In genomic region chr20:58989196-58989595, GRCh38 we compare ENCODE assay signal across 19 cellular contexts. TPM values are rescaled to one million over a fixed set of nuclear protein-coding genes. Genes with fewer than 3 reads are reported as not detected.
"Had no signal": no experiment of that assay in that cellular context is flagged by ENCODE, and none has a peak within 500 bp of the region (broad histone marks: within the 10 kb centered on the region; RNA-seq: fewer than 3 reads in every experiment).

No MANE protein-coding gene starts in this region.

- H3K27ac ChIP-seq: brain microvascular endothelial cell, parathyroid adenoma, right atrium auricular region had no signal

- H3K27ac Mint-ChIP-seq: activated CD4-positive, alpha-beta T cell treated with anti-CD3 and anti-CD28 coated beads, Interleukin-2, amount 10 ng/mL, durations not matched to agents 7 days and 5 days; stimulated activated naive CD8-positive, alpha-beta T cell treated with anti-CD3 and anti-CD28 coated beads, Interleukin-15, Interleukin-2, amounts not matched to agents 100 ng/mL and 50 ng/mL, for 24 hours; T-helper 2 cell treated with Interferon-gamma antibody and Interleukin-4, amounts not matched to agents 5 μg/mL and 100 μg/mL, for 36 hours had no signal

- H3K4me3 Mint-ChIP-seq: activated CD4-positive, alpha-beta T cell treated with anti-CD3 and anti-CD28 coated beads, Interleukin-2, amount 10 ng/mL, durations not matched to agents 7 days and 5 days; activated T-cell treated with anti-CD3 and anti-CD28 coated beads, Interleukin-2, amount 50 U/mL, for 4 hours; naive thymus-derived CD8-positive, alpha-beta T cell; stimulated activated naive CD8-positive, alpha-beta T cell treated with anti-CD3 and anti-CD28 coated beads, Interleukin-15, Interleukin-2, amounts not matched to agents 100 ng/mL and 50 ng/mL, for 24 hours; T-helper 2 cell treated with Interferon-gamma antibody and Interleukin-4, amounts not matched to agents 5 μg/mL and 100 μg/mL, for 36 hours had no signal

- H3K9me3 Mint-ChIP-seq: activated CD4-positive, alpha-beta T cell treated with anti-CD3 and anti-CD28 coated beads, Interleukin-2, amount 10 ng/mL, durations not matched to agents 7 days and 5 days; activated T-cell treated with anti-CD3 and anti-CD28 coated beads, Interleukin-2, amount 50 U/mL, for 4 hours; naive thymus-derived CD8-positive, alpha-beta T cell; stimulated activated naive CD8-positive, alpha-beta T cell treated with anti-CD3 and anti-CD28 coated beads, Interleukin-15, Interleukin-2, amounts not matched to agents 100 ng/mL and 50 ng/mL, for 24 hours; T-helper 2 cell treated with Interferon-gamma antibody and Interleukin-4, amounts not matched to agents 5 μg/mL and 100 μg/mL, for 36 hours had no signal

- ATAC-seq: activated T-cell treated with anti-CD3 and anti-CD28 coated beads, Interleukin-2, amount 50 U/mL, for 4 hours; mucosa of descending colon; naive thymus-derived CD8-positive, alpha-beta T cell had no signal

- H3K27me3 Mint-ChIP-seq: activated CD4-positive, alpha-beta T cell treated with anti-CD3 and anti-CD28 coated beads, Interleukin-2, amount 10 ng/mL, durations not matched to agents 7 days and 5 days; naive thymus-derived CD8-positive, alpha-beta T cell; stimulated activated naive CD8-positive, alpha-beta T cell treated with anti-CD3 and anti-CD28 coated beads, Interleukin-15, Interleukin-2, amounts not matched to agents 100 ng/mL and 50 ng/mL, for 24 hours had no signal

- DNase-seq: activated CD4-positive, alpha-beta T cell treated with anti-CD3 and anti-CD28 coated beads, Interleukin-2, amount 10 ng/mL, durations not matched to agents 7 days and 5 days; activated CD4-positive, CD25-positive, alpha-beta regulatory T cell; activated gamma-delta T cell; activated T-cell treated with anti-CD3 and anti-CD28 coated beads, Interleukin-2, amount 50 U/mL, for 4 hours; anterior cingulate cortex; brain microvascular endothelial cell; dermis blood vessel endothelial cell; erythroblast; mammary epithelial cell; mucosa of descending colon; naive thymus-derived CD8-positive, alpha-beta T cell; stimulated activated CD4-positive, alpha-beta T cell treated with anti-CD3 and anti-CD28 coated beads, Interleukin-4, amount 100 ng/mL, for 4 hours had no signal

- H3K4me3 ChIP-seq: mucosa of descending colon, right atrium auricular region, skin epidermis, upper lobe of left lung had no signal

- H3K9me3 ChIP-seq: mucosa of descending colon, right atrium auricular region, upper lobe of left lung had no signal

- H3K27me3 ChIP-seq: brain microvascular endothelial cell, right atrium auricular region, upper lobe of left lung had no signal

RNA-seq across cellular contexts. Expression of gene TUBB1, which starts 30.0 kb away (rescaled TPM):
- total RNA-seq: activated CD4-positive, alpha-beta T cell treated with anti-CD3 and anti-CD28 coated beads, Interleukin-2, amount 10 ng/mL, durations not matched to agents 7 days and 5 days; activated CD8-positive, alpha-beta memory T cell treated with anti-CD3 and anti-CD28 coated beads for 36 hours; activated T-cell treated with anti-CD3 and anti-CD28 coated beads, Interleukin-2, amount 50 U/mL, for 4 hours; dermis blood vessel endothelial cell; mammary epithelial cell; mucosa of descending colon; naive thymus-derived CD8-positive, alpha-beta T cell had no signal
